Comparison of ENCODE assay signal across 8 cellular contexts in genomic region chr7:95545007-95545615, GRCh38. TPM values are rescaled to one million over a fixed set of nuclear protein-coding genes. Genes with fewer than 3 reads are reported as not detected.
DNase-seq lines count a peak whose midpoint lies in the region; ATAC-seq, FAIRE-seq and TF ChIP-seq lines count a peak whose summit lies in the region.

No MANE protein-coding gene starts in this region.

- no peaks in the 10 kb centered on the region for H3K79me2 ChIP-seq in K562 (ENCODE audit: control insufficient read depth, insufficient read depth, low read length)

- FAIRE-seq in K562 (lab: Jason Lieb, UNC), result no peak

- intact Hi-C loops in K562 (cut with micrococcal nuclease), result loop anchor here (1.0 kb wide), 1 partner anchor 139 kb away; no protein-coding TSS in a partner anchor

- 0% methylated on average over 3 of the region's 3 CpGs for WGBS in K562 (ENCODE audit: insufficient coverage, low coverage, missing lambda C conversion rate)

- peak; percentile 39 to 68 (median 40); a peak in 4 of 6 replicates for TF ChIP-seq CTCF in K562 (IDR thresholded peaks at IDR 0.05 in 2 of 3, conservative IDR thresholded peaks at IDR 0.05 in 1 of 3; ENCODE audit: insufficient read depth in 2 of 3, low read depth in 1 of 3, low read length in 3 of 3)

- H2AFZ ChIP-seq in K562 (ENCODE audit: low read depth, low read length), result no peak overlapping the region

- POLR2A ChIA-PET in K562 (lab: Yijun Ruan, JAX), result interaction anchor here (0.7 kb wide), 1 partner anchor 316 kb away, joined by 3 read pairs; no protein-coding TSS in a partner anchor

- TF ChIP-seq RAD21 in K562 (CRISPR knock-in tag; conservative IDR thresholded peaks at IDR 0.05 in 1 of 2, IDR thresholded peaks at IDR 0.05 in 1 of 2), result peak; percentile 82 to 88

- BruUV-seq in K562 (replicated peaks; lab: Mats Ljungman, UMichigan), result no TSS peak

- H3K27ac ChIP-seq in K562 (ENCODE audit: extremely low read depth, low read depth, low read length) (no peak overlapping the region), skeletal muscle tissue (ENCODE audit: low read depth, low read length) (peak overlapping the region; percentile 95)

- no peaks in the 10 kb centered on the region for H3K9me3 ChIP-seq in K562 (replicated peaks; ENCODE audit: control insufficient read depth, insufficient read depth, low read depth, low read length)
- H3K9me3 ChIP-seq in skeletal muscle tissue (ENCODE audit: control insufficient read depth in 3 of 3, low read length in 3 of 3), result no peaks in the 10 kb centered on the region

- no peaks in the 10 kb centered on the region for H3K9me1 ChIP-seq in K562 (ENCODE audit: control insufficient read depth, insufficient read depth, low read length)

- no peak for TF ChIP-seq EP300 in K562 (IDR thresholded peaks at IDR 0.05; ENCODE audit: low read length)

- H3K9ac ChIP-seq in K562 (ENCODE audit: insufficient read depth in 1 of 2, low read depth in 2 of 2, low read length in 2 of 2) (no peak overlapping the region), skeletal muscle tissue (ENCODE audit: low read depth in 1 of 3, low read length in 3 of 3) (peak overlapping the region; percentile 43 to 80 (median 66))

- H3K4me1 ChIP-seq in K562 (replicated peaks in 1 of 2; ENCODE audit: control insufficient read depth in 2 of 2, insufficient read depth in 2 of 2, low read length in 2 of 2), result 0 out of 5 replicates have a peak, but pooled peaks cover 0 to 6% of the 10 kb centered on the region in 2 experiments
- peaks cover 16 to 39% (median 35%) of the 10 kb centered on the region in 3 donors for H3K4me1 ChIP-seq in skeletal muscle tissue (ENCODE audit: control insufficient read depth in 3 of 3, insufficient read depth in 3 of 3, low read length in 3 of 3)

- no peaks in the 10 kb centered on the region for H4K20me1 ChIP-seq in K562 (replicated peaks; ENCODE audit: control insufficient read depth, insufficient read depth, low read length)

- H3K4me2 ChIP-seq in K562 (ENCODE audit: insufficient read depth, low read length), result no peak overlapping the region

- no peak for TF ChIP-seq POLR2A in K562 (conservative IDR thresholded peaks at IDR 0.05)

- DNase-seq in CD1c-positive myeloid dendritic cell (ENCODE audit: extremely low spot score), result peak; percentile 34
- DNase-seq in HuH-7.5 (ENCODE audit: low spot score), result peak; percentile 41
- DNase-seq in K562 (ENCODE audit: extremely low read depth in 1 of 4, low spot score in 3 of 4), result peak in 1 of 4 experiments; percentile 14
- peak; percentile 64 for DNase-seq in iPS-NIHi11 (ENCODE audit: low spot score)
- DNase-seq in SK-N-DZ (ENCODE audit: low spot score), result no peak
- DNase-seq in stimulated activated CD4-positive, alpha-beta T cell treated with anti-CD3 and anti-CD28 coated beads, Interleukin-2, amount 100 ng/mL, for 48 hours, result no peak

- in situ Hi-C loops in K562 (cut with MboI), result no loop called here

- peak; percentile 71 for ATAC-seq in K562
- ATAC-seq in HG03439 (IDR thresholded peaks at IDR 0.05; ENCODE audit: unreplicated experiment), result no peak

- H3K4me3 ChIP-seq in K562, result no peak overlapping the region
- H3K4me3 ChIP-seq in skeletal muscle tissue (ENCODE audit: low read length in 3 of 3), result peak overlapping the region; percentile 27 to 68 (median 63)

- no peaks in the 10 kb centered on the region; a peak in 2 of 5 replicates for H3K27me3 ChIP-seq in K562 (ENCODE audit: control insufficient read depth in 2 of 2, insufficient read depth in 2 of 2, low read length in 2 of 2)
- no peaks in the 10 kb centered on the region for H3K27me3 ChIP-seq in skeletal muscle tissue (ENCODE audit: control insufficient read depth in 3 of 3, insufficient read depth in 3 of 3, low read length in 3 of 3)

- no peaks in the 10 kb centered on the region for H3K36me3 ChIP-seq in K562 (ENCODE audit: control insufficient read depth, insufficient read depth, low read length)
- H3K36me3 ChIP-seq in skeletal muscle tissue (ENCODE audit: control insufficient read depth in 3 of 3, insufficient read depth in 3 of 3, low read length in 3 of 3), result no peaks in the 10 kb centered on the region

- CTCF ChIA-PET in K562 (lab: Yijun Ruan, JAX; ENCODE audit: low intra/inter-chr PET ratio), result interaction anchor here (1.1 to 1.5 kb wide), 3 partner anchors 139 to 145 kb away, joined by 4 to 12 read pairs (median 6); no protein-coding TSS in a partner anchor

TF ChIP-seq in K562, 482 proteins besides CTCF, POLR2A, EP300 and RAD21:
- TF ChIP-seq JUND (IDR thresholded peaks at IDR 0.05; ENCODE audit: borderline replicate concordance, low read depth, low read length) (0 out of 2 replicates have a peak, but pooled peaks have one; percentile 20), JUND (tag; IDR thresholded peaks at IDR 0.05; ENCODE audit: borderline replicate concordance, low read depth, low read length) (peak; percentile 10; the same call in 1 of the 3 replicates), FOSL1 (tag; conservative IDR thresholded peaks at IDR 0.05) (peak; percentile 48), DEAF1 (CRISPR knock-in tag; IDR thresholded peaks at IDR 0.05) (peak; percentile 56; the same call in 1 of the 2 replicates), GTF2E2 (tag; IDR thresholded peaks at IDR 0.05) (no peak), ZNF224 (CRISPR knock-in tag; IDR thresholded peaks at IDR 0.05) (no peak), SMC3 (conservative IDR thresholded peaks at IDR 0.05; ENCODE audit: insufficient read depth, low read depth, low read length) (peak; percentile 22; the same call in 1 of the 2 replicates), ID3 (CRISPR knock-in tag; IDR thresholded peaks at IDR 0.05) (no peak), ID3 (tag; IDR thresholded peaks at IDR 0.05) (no peak), ZKSCAN8 (CRISPR knock-in tag; IDR thresholded peaks at IDR 0.05) (no peak)

RNA-seq across cellular contexts. Expression of gene PDK4, which starts 51.2 kb away (rescaled TPM):
- total RNA-seq in K562 (2011; cell fraction: chromatin; rRNA removed; ENCODE audit: low replicate concordance), result 0.69 TPM in 1 of 2 replicates, not detected in the other
- not detected in 2 replicates for total RNA-seq in K562 (2011; cell fraction: nucleolus; rRNA removed)
- total RNA-seq in K562 (2011; cell fraction: nucleoplasm; rRNA removed), result 0.07 and 0.15 TPM in 2 replicates
- total RNA-seq in K562 (2014; rRNA removed) (0.45 TPM in 1 of 2 replicates, not detected in the other), K562 (2014; rRNA removed; fragmentation: Illumina TruSeq; extraction: Trizol) (0.04 and 0.16 TPM in 2 replicates), K562 (2015; rRNA removed; fragmentation: Illumina TruSeq; extraction: Trizol) (0.07 and 0.15 TPM in 2 replicates), K562 (2021) (0.20 and 0.24 TPM in 2 replicates), skeletal muscle tissue (13.0 TPM)
- polyA plus RNA-seq in K562 (2011; rRNA removed) (0.03 and 0.11 TPM in 2 replicates), K562 (2014; fragmentation: Illumina TruSeq; extraction: Trizol) (0.06 and 0.09 TPM in 2 replicates), K562 (2014; fragmentation: Nextera tagmentation; extraction: Ambion mirVana) (under 1 TPM in 1 of 2 experiments, not detected in 1; 0.03 TPM), K562 (2014; rRNA removed) (0.04 and 0.08 TPM in 2 replicates)
- polyA plus RNA-seq in K562 (2011; cell fraction: cytosol; rRNA removed), result 0.03 TPM in 1 of 2 replicates, not detected in the other
- 0.06 and 0.17 TPM in 2 replicates for polyA plus RNA-seq in K562 (2011; cell fraction: nucleus; rRNA removed)
- polyA plus RNA-seq in K562 (2012), result 0.05 and 0.26 TPM in 2 replicates
- 0.14 and 0.21 TPM in 2 replicates for polyA minus RNA-seq in K562 (2011; rRNA and poly(A)+ RNA removed)
- polyA minus RNA-seq in K562 (2011; cell fraction: cytosol; rRNA and poly(A)+ RNA removed), result 0.38 and 2.1 TPM in 2 replicates
- 0.22 and 0.67 TPM in 2 replicates for polyA minus RNA-seq in K562 (2011; cell fraction: nucleus; rRNA and poly(A)+ RNA removed)
- polyA plus RNA-seq in SK-N-DZ (2014; cell fraction: cytosol; rRNA removed), result 0.65 and 1.4 TPM in 2 replicates
- polyA plus RNA-seq in SK-N-DZ (2014; cell fraction: nucleus; rRNA removed), result 0.43 and 0.82 TPM in 2 replicates

RNA-seq across cellular contexts. Expression of gene ASB4, which starts 59.4 kb away (rescaled TPM):
- not detected in 2 replicates for total RNA-seq in K562 (2011; cell fraction: chromatin; rRNA removed; ENCODE audit: low replicate concordance)
- not detected in 2 replicates for total RNA-seq in K562 (2011; cell fraction: nucleolus; rRNA removed)
- not detected in 2 replicates for total RNA-seq in K562 (2011; cell fraction: nucleoplasm; rRNA removed)
- not detected in 2 replicates for total RNA-seq in K562 (2014; rRNA removed)
- total RNA-seq in K562 (2014; rRNA removed; fragmentation: Illumina TruSeq; extraction: Trizol), result not detected in 2 replicates
- 0.07 and 0.08 TPM in 2 replicates for total RNA-seq in K562 (2015; rRNA removed; fragmentation: Illumina TruSeq; extraction: Trizol)
- not detected in 2 replicates for total RNA-seq in K562 (2021)
- 0.03 TPM in 1 of 2 replicates, not detected in the other for polyA plus RNA-seq in K562 (2011; rRNA removed)
- polyA plus RNA-seq in K562 (2011; cell fraction: cytosol; rRNA removed), result not detected in 2 replicates
- polyA plus RNA-seq in K562 (2011; cell fraction: nucleus; rRNA removed), result not detected in 2 replicates
- polyA plus RNA-seq in K562 (2012), result 0.07 TPM in 1 of 2 replicates, not detected in the other
- polyA plus RNA-seq in K562 (2014; fragmentation: Illumina TruSeq; extraction: Trizol), result not detected in 2 replicates
- polyA plus RNA-seq in K562 (2014; fragmentation: Nextera tagmentation; extraction: Ambion mirVana), result not detected
- not detected in 2 replicates for polyA plus RNA-seq in K562 (2014; rRNA removed)
- not detected in 2 replicates for polyA minus RNA-seq in K562 (2011; rRNA and poly(A)+ RNA removed)
- polyA minus RNA-seq in K562 (2011; cell fraction: cytosol; rRNA and poly(A)+ RNA removed), result not detected in 2 replicates
- not detected in 2 replicates for polyA minus RNA-seq in K562 (2011; cell fraction: nucleus; rRNA and poly(A)+ RNA removed)
- 24.0 TPM for total RNA-seq in skeletal muscle tissue
- polyA plus RNA-seq in SK-N-DZ (2014; cell fraction: cytosol; rRNA removed), result 0.08 and 0.12 TPM in 2 replicates
- polyA plus RNA-seq in SK-N-DZ (2014; cell fraction: nucleus; rRNA removed), result 0.05 TPM in 2 replicates

Comparison
In these comparisons a context has a peak if more than half of its experiments do, and no peak if none do; other contexts are left out.
1. DNase-seq: peak in CD1c-positive myeloid dendritic cell (single experiment), HuH-7.5 (single experiment) and iPS-NIHi11 (single experiment); none in SK-N-DZ (single experiment) and stimulated activated CD4-positive, alpha-beta T cell treated with anti-CD3 and anti-CD28 coated beads, Interleukin-2, amount 100 ng/mL, for 48 hours (0 of 2).
2. H3K9ac ChIP-seq: peak in skeletal muscle tissue (3 of 3); none in K562 (0 of 2).
3. RNA of gene ASB4, which starts 59.4 kb away (total RNA-seq): 24.0 TPM in skeletal muscle tissue (single experiment); 0.07 to 0.08 TPM in K562; every median in the first group is over 10 times any median in the second.